In the genomic region with DNA sequence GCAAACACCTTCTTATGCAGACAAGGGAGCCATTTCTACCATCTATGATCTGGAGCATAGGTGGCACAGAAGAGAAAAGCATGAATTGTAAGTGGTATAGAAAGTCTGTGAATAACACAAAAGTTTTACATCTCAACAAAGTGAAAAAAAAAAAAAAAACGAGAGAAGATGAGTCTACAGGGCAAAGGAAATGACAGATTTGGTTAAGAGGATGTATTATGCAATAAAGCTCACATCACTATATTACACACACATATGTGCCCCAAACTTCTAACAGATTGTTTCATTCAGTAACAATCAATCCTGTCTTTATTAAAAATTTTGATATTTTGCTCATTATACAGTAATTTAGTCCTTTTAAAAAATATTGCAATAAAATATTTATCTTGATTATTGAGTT, we compare ENCODE assay signal across 18 cellular contexts. TPM values are rescaled to one million over a fixed set of nuclear protein-coding genes. Genes with fewer than 3 reads are reported as not detected.
DNase-seq lines count a peak whose midpoint lies in the region; ATAC-seq and TF ChIP-seq lines count a peak whose summit lies in the region.
"Had no signal": no experiment of that assay in that cellular context is flagged by ENCODE, and none has a peak within 500 bp of the region (broad histone marks: within the 10 kb centered on the region; RNA-seq: fewer than 3 reads in every experiment).

No MANE protein-coding gene starts in this region.

- no peak for TF ChIP-seq CTCF in epithelial cell of esophagus (IDR thresholded peaks at IDR 0.05; ENCODE audit: insufficient read depth, low read depth, low read length, missing control alignments)

- no peak for DNase-seq in activated T-cell treated with anti-CD3 and anti-CD28 coated beads, Interleukin-2, amount 50 U/mL, for 72 hours
- DNase-seq in activated T-cell treated with anti-CD3 and anti-CD28 coated beads for 4 hours (no peak), NOMO-1 (lab: John Stamatoyannopoulos, UW; ENCODE audit: unreplicated experiment in 2 of 2) (peak; percentile 11 to 54), epithelial cell of esophagus (ENCODE audit: low read depth) (peak; percentile 52), OCI-M2 (lab: John Stamatoyannopoulos, UW; ENCODE audit: unreplicated experiment) (no peak)
- DNase-seq in stimulated activated CD4-positive, alpha-beta T cell treated with anti-CD3 and anti-CD28 coated beads, Interleukin-4, amount 100 ng/mL, for 1 hour: no peak
- DNase-seq: ACHN; activated CD4-positive, alpha-beta T cell treated with anti-CD3 and anti-CD28 coated beads, Interleukin-2, amount 50 U/mL, for 48 hours; activated naive CD4-positive, alpha-beta T cell treated with anti-CD3 and anti-CD28 coated beads for 36 hours; DMS 273 treated with DMSO at 0.1 percent for 48 hours; NK-92 treated with Interleukin-12 subunit alpha and Interleukin-12 subunit beta, amount 100 ng/mL, for 24 hours; ovary; upper lobe of right lung had no signal

- H3K27ac Mint-ChIP-seq in activated T-cell treated with anti-CD3 and anti-CD28 coated beads, Interleukin-2, amount 50 U/mL, for 72 hours: no peak overlapping the region
- no peak overlapping the region for H3K27ac Mint-ChIP-seq in stimulated activated memory B cell treated with anti-CD40 and anti-IgM and Interleukin-4, amounts not matched to agents 10 μg/mL and 1 μg/mL and 100 μg/mL, for 72 hours
- H3K27ac Mint-ChIP-seq: mesothelial cell of epicardium had no signal

- H3K4me3 Mint-ChIP-seq in activated T-cell treated with anti-CD3 and anti-CD28 coated beads, Interleukin-2, amount 50 U/mL, for 72 hours: no peak overlapping the region
- H3K4me3 Mint-ChIP-seq in stimulated activated memory B cell treated with anti-CD40 and anti-IgM and Interleukin-4, amounts not matched to agents 10 μg/mL and 1 μg/mL and 100 μg/mL, for 72 hours: peak overlapping the region; percentile 32
- H3K4me3 Mint-ChIP-seq: activated naive CD4-positive, alpha-beta T cell treated with anti-CD3 and anti-CD28 coated beads for 36 hours; mesothelial cell of epicardium had no signal

- peaks cover 34% of the 10 kb centered on the region for H3K4me1 Mint-ChIP-seq in activated T-cell treated with anti-CD3 and anti-CD28 coated beads, Interleukin-2, amount 50 U/mL, for 72 hours (ENCODE audit: low read depth)
- peaks cover 60% of the 10 kb centered on the region for H3K4me1 Mint-ChIP-seq in stimulated activated memory B cell treated with anti-CD40 and anti-IgM and Interleukin-4, amounts not matched to agents 10 μg/mL and 1 μg/mL and 100 μg/mL, for 72 hours

- H3K9me3 Mint-ChIP-seq in activated T-cell treated with anti-CD3 and anti-CD28 coated beads, Interleukin-2, amount 50 U/mL, for 72 hours: peaks cover 0 to 3% of the 10 kb centered on the region in 2 donors
- no peaks in the 10 kb centered on the region for H3K9me3 Mint-ChIP-seq in stimulated activated memory B cell treated with anti-CD40 and anti-IgM and Interleukin-4, amounts not matched to agents 10 μg/mL and 1 μg/mL and 100 μg/mL, for 72 hours
- H3K9me3 Mint-ChIP-seq: activated naive CD4-positive, alpha-beta T cell treated with anti-CD3 and anti-CD28 coated beads for 36 hours had no signal

- H3K4me3 ChIP-seq in epithelial cell of esophagus (ENCODE audit: low read length): no peak overlapping the region
- H3K4me3 ChIP-seq: ovary, upper lobe of right lung had no signal

- H3K27me3 Mint-ChIP-seq in activated T-cell treated with anti-CD3 and anti-CD28 coated beads, Interleukin-2, amount 50 U/mL, for 72 hours (ENCODE audit: low read depth): no peaks in the 10 kb centered on the region
- H3K27me3 Mint-ChIP-seq in stimulated activated memory B cell treated with anti-CD40 and anti-IgM and Interleukin-4, amounts not matched to agents 10 μg/mL and 1 μg/mL and 100 μg/mL, for 72 hours: no peaks in the 10 kb centered on the region

- peaks cover 3 to 7% of the 10 kb centered on the region in 2 donors for H3K36me3 Mint-ChIP-seq in activated T-cell treated with anti-CD3 and anti-CD28 coated beads, Interleukin-2, amount 50 U/mL, for 72 hours (ENCODE audit: insufficient read depth in 2 of 2)
- H3K36me3 Mint-ChIP-seq in stimulated activated memory B cell treated with anti-CD40 and anti-IgM and Interleukin-4, amounts not matched to agents 10 μg/mL and 1 μg/mL and 100 μg/mL, for 72 hours: peaks cover 39% of the 10 kb centered on the region

- ATAC-seq in activated T-cell treated with anti-CD3 and anti-CD28 coated beads, Interleukin-2, amount 50 U/mL, for 72 hours (replicated peaks in 1 of 2): peak; percentile 65 to 86
- ATAC-seq in stimulated activated memory B cell treated with anti-CD40 and anti-IgM and Interleukin-4, amounts not matched to agents 10 μg/mL and 1 μg/mL and 100 μg/mL, for 72 hours: no peak
- no peak for ATAC-seq in GM18861 (IDR thresholded peaks at IDR 0.05; ENCODE audit: unreplicated experiment)
- ATAC-seq: esophagus mucosa, HCT116, upper lobe of right lung had no signal

RNA-seq across cellular contexts. Expression of a gene that starts 49.8 kb away (rescaled TPM):
- 10 to 100 TPM; 31.9 to 34.9 TPM for total RNA-seq in activated T-cell treated with anti-CD3 and anti-CD28 coated beads, Interleukin-2, amount 50 U/mL, for 72 hours

RNA-seq across cellular contexts. Expression of a gene that starts 50.0 kb away (rescaled TPM):
- total RNA-seq in activated T-cell treated with anti-CD3 and anti-CD28 coated beads, Interleukin-2, amount 50 U/mL, for 72 hours: 10 to 100 TPM; 31.4 to 34.2 TPM

Comparison
In these comparisons a context has a peak if more than half of its experiments do, and no peak if none do; other contexts are left out.
1. ATAC-seq: peak in activated T-cell treated with anti-CD3 and anti-CD28 coated beads, Interleukin-2, amount 50 U/mL, for 72 hours (2 of 2); none in stimulated activated memory B cell treated with anti-CD40 and anti-IgM and Interleukin-4, amounts not matched to agents 10 μg/mL and 1 μg/mL and 100 μg/mL, for 72 hours (single experiment) and GM18861 (single experiment).
2. DNase-seq: peak in NOMO-1 (2 of 2) and epithelial cell of esophagus (single experiment); none in activated T-cell treated with anti-CD3 and anti-CD28 coated beads, Interleukin-2, amount 50 U/mL, for 72 hours (0 of 2), activated T-cell treated with anti-CD3 and anti-CD28 coated beads for 4 hours (single experiment), stimulated activated CD4-positive, alpha-beta T cell treated with anti-CD3 and anti-CD28 coated beads, Interleukin-4, amount 100 ng/mL, for 1 hour (single experiment) and OCI-M2 (single experiment).